Comparison of ENCODE assay signal across 10 cellular contexts in genomic region chr5:132222649-132223038, GRCh38. TPM values are rescaled to one million over a fixed set of nuclear protein-coding genes. Genes with fewer than 3 reads are reported as not detected.
DNase-seq lines count a peak whose midpoint lies in the region; ATAC-seq and TF ChIP-seq lines count a peak whose summit lies in the region.
"Had no signal": no experiment of that assay in that cellular context is flagged by ENCODE, and none has a peak within 500 bp of the region (broad histone marks: within the 10 kb centered on the region; RNA-seq: fewer than 3 reads in every experiment).

No MANE protein-coding gene starts in this region.

- H3K4me1 ChIP-seq in Karpas-422 (ENCODE audit: low read length): peaks cover 11% of the 10 kb centered on the region

- H3K36me3 ChIP-seq in Karpas-422 (ENCODE audit: insufficient read depth, low read length): no peaks in the 10 kb centered on the region

- no peaks in the 10 kb centered on the region for H3K9me3 ChIP-seq in Karpas-422 (ENCODE audit: low read length)

- H3K27ac ChIP-seq in Karpas-422 (ENCODE audit: low read length) (peak overlapping the region; percentile 20; the same call in 1 of the 2 replicates), skin epidermis (peak overlapping the region in 13 of 21 experiments; percentile 9 to 76 (median 45))

- DNase-seq in Karpas-422 (no peak), NCI-H82 (lab: John Stamatoyannopoulos, UW) (no peak), GM13976 (ENCODE audit: low spot score) (no peak), cerebellar cortex (ENCODE audit: low spot score) (no peak)
- no peak for DNase-seq in activated CD4-positive, alpha-beta T cell treated with anti-CD3 and anti-CD28 coated beads for 4 hours
- DNase-seq: Calu3 had no signal

- no peaks in the 10 kb centered on the region for H3K9me2 ChIP-seq in Karpas-422 (replicated peaks; ENCODE audit: insufficient read depth, low read length)

- no peak overlapping the region for H2AFZ ChIP-seq in Karpas-422 (ENCODE audit: low read length)

- peak; percentile 90 for ATAC-seq in GM18868 (IDR thresholded peaks at IDR 0.05; ENCODE audit: unreplicated experiment)
- ATAC-seq in HG02678 (IDR thresholded peaks at IDR 0.05; ENCODE audit: unreplicated experiment): peak; percentile 74
- ATAC-seq: SK-N-SH treated with all-trans-retinoic acid at 6 μM for 48 hours had no signal

- in situ Hi-C loops in GM13976 (cut with MboI; ENCODE audit: low sequenced_read_pairs, unreplicated experiment): no loop called here

- no peaks in the 10 kb centered on the region for H3K79me2 ChIP-seq in Karpas-422 (ENCODE audit: low read length)

- H3K4me2 ChIP-seq in Karpas-422 (ENCODE audit: low read depth, low read length, poor library complexity, severe bottlenecking): no peak overlapping the region

- H3K27me3 ChIP-seq in Karpas-422 (ENCODE audit: low read length): no peaks in the 10 kb centered on the region

- TF ChIP-seq CTCF in GM13976 (IDR thresholded peaks at IDR 0.05; ENCODE audit: borderline replicate concordance, control extremely low read depth, extremely low read depth, insufficient read depth, missing control alignments): no peak

- no peak overlapping the region for H3K4me3 ChIP-seq in Karpas-422 (ENCODE audit: low read length)
- no peak overlapping the region for H3K4me3 ChIP-seq in skin epidermis

- H3K9ac ChIP-seq in Karpas-422 (ENCODE audit: low read length): no peak overlapping the region

- H4K20me1 ChIP-seq in Karpas-422 (ENCODE audit: insufficient read depth, low read depth, low read length): no peaks in the 10 kb centered on the region

RNA-seq across cellular contexts. Expression of gene P4HA2, which starts 5.0 kb away (rescaled TPM):
- total RNA-seq in Karpas-422 (2014; rRNA removed; shearing (Covaris generic); ENCODE audit: low replicate concordance): 0.18 TPM in 1 of 2 replicates, not detected in the other

RNA-seq across cellular contexts. Expression of gene PDLIM4, which starts 34.9 kb away (rescaled TPM):
- not detected in 2 replicates for total RNA-seq in Karpas-422 (2014; rRNA removed; shearing (Covaris generic); ENCODE audit: low replicate concordance)
